In the genomic region with DNA sequence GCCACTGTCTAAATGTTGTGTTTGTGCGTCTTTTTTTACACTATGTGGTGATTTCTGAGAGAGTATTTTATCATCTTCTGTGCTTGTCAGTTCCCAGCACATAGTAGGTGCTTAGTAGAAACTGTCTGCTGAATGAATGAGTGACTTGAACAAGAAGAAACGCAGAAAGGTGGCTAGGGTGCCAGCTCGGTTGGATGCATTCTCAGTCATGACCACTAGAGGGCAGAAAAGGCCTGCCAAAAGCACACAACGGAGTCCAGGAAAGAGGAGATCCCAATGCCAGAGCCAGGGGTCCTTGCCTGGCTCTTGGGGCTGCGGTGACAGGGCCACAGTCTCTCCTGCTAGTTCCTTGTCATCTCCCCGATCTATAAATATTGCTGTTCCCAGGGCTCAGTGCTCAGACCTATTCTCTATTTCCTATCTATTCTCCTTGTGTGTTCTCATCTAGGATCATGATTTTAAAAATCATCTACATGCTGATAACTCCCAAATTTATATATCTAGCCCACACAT, we compare ENCODE assay signal across 1 cellular context.
TF ChIP-seq lines count a peak whose summit lies in the region.

No MANE protein-coding gene starts in this region.

TF ChIP-seq in IMR-90, 13 proteins besides CTCF, POLR2A, EP300 and RAD21 (continued from another document):
- TF ChIP-seq, protein P1, sequence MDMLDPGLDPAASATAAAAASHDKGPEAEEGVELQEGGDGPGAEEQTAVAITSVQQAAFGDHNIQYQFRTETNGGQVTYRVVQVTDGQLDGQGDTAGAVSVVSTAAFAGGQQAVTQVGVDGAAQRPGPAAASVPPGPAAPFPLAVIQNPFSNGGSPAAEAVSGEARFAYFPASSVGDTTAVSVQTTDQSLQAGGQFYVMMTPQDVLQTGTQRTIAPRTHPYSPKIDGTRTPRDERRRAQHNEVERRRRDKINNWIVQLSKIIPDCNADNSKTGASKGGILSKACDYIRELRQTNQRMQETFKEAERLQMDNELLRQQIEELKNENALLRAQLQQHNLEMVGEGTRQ (IDR thresholded peaks at IDR 0.05; ENCODE audit: low read depth, low read length), result no peak
- TF ChIP-seq MAFK (IDR thresholded peaks at IDR 0.05; ENCODE audit: low read depth, low read length), result no peak
- no peak for TF ChIP-seq CHD1 (IDR thresholded peaks at IDR 0.05; ENCODE audit: low read depth, low read length)
